11 cellular contexts compared by ENCODE assay signal in genomic region chr2:204967199-204967995, GRCh38.
DNase-seq lines count a peak whose midpoint lies in the region; ATAC-seq, FAIRE-seq and TF ChIP-seq lines count a peak whose summit lies in the region.
"Had no signal": no experiment of that assay in that cellular context is flagged by ENCODE, and none has a peak within 500 bp of the region (broad histone marks: within the 10 kb centered on the region; RNA-seq: fewer than 3 reads in every experiment).

No MANE protein-coding gene starts in this region.

- no peak overlapping the region for H2BK15ac ChIP-seq in mesendoderm (replicated peaks; ENCODE audit: low read depth)

- 69% methylated on average over 7 of the region's 7 CpGs for WGBS in SK-N-SH (ENCODE audit: low lambda C conversion rate)
- no CpG with 5 or more reads among the region's 7 CpGs for WGBS in mesendoderm (ENCODE audit: extremely low coverage, insufficient coverage, low lambda C conversion rate)

- TF ChIP-seq RAD21 in SK-N-SH (IDR thresholded peaks at IDR 0.05; ENCODE audit: low read length), result peak; percentile 29; the same call in 1 of the 2 replicates

- H2BK5ac ChIP-seq in mesendoderm (ENCODE audit: low read length), result no peak overlapping the region

- ATAC-seq in GM18909 (IDR thresholded peaks at IDR 0.05; ENCODE audit: poor library complexity, unreplicated experiment), result no peak
- ATAC-seq: HCT116, upper lobe of right lung had no signal

- no peak overlapping the region for H4K5ac ChIP-seq in mesendoderm (ENCODE audit: low read length)

- no peak overlapping the region for H3K56ac ChIP-seq in mesendoderm (ENCODE audit: low read length)

- peaks cover 3% of the 10 kb centered on the region for H3F3A ChIP-seq in SK-N-SH (replicated peaks; ENCODE audit: insufficient read depth)

- TF ChIP-seq CTCF in BE2C (IDR thresholded peaks at IDR 0.05; ENCODE audit: low read depth, low read length) (0 out of 2 replicates have a peak, but pooled peaks have one; percentile 2), SK-N-SH (IDR thresholded peaks at IDR 0.05) (no peak)

- H3K36me3 ChIP-seq in BE2C, result no peaks in the 10 kb centered on the region
- H3K36me3 ChIP-seq in SK-N-SH (replicated peaks in 1 of 2; ENCODE audit: control insufficient read depth in 1 of 2, insufficient read depth in 2 of 2, low read length in 1 of 2), result no peaks in the 10 kb centered on the region
- no peaks in the 10 kb centered on the region for H3K36me3 ChIP-seq in mesendoderm (ENCODE audit: control insufficient read depth, insufficient read depth, low read length)
- H3K36me3 ChIP-seq: upper lobe of right lung had no signal

- POLR2A ChIA-PET in SK-N-SH (lab: Yijun Ruan, JAX), result interaction anchor here (0.6 kb wide), 2 partner anchors 84 to 1351 kb away, joined by 3 read pairs; no protein-coding TSS in a partner anchor

- no peak overlapping the region for H2BK120ac ChIP-seq in mesendoderm (ENCODE audit: low read depth, low read length)

- no peak overlapping the region for H3K18ac ChIP-seq in mesendoderm (ENCODE audit: low read length)

- no peaks in the 10 kb centered on the region for H3K9me2 ChIP-seq in SK-N-SH

- no peaks in the 10 kb centered on the region for H3K79me1 ChIP-seq in mesendoderm (ENCODE audit: low read length)

- H4K8ac ChIP-seq in mesendoderm (ENCODE audit: low read depth, low read length), result no peak overlapping the region

- H3K27ac ChIP-seq in SK-N-SH (ENCODE audit: low read depth in 2 of 2, low read length in 1 of 2), result peak overlapping the region in 1 of 2 experiments; percentile 85; a peak in 2 of 4 replicates
- H3K27ac ChIP-seq in mesendoderm (ENCODE audit: low read depth, low read length), result no peak overlapping the region
- H3K27ac ChIP-seq: upper lobe of right lung had no signal

- no peak overlapping the region for H3K9ac ChIP-seq in SK-N-SH
- H3K9ac ChIP-seq in mesendoderm (ENCODE audit: low read length), result no peak overlapping the region

- H3K23ac ChIP-seq in mesendoderm (ENCODE audit: low read length), result no peak overlapping the region

- no peaks in the 10 kb centered on the region for H3K79me2 ChIP-seq in SK-N-SH (ENCODE audit: insufficient read depth)
- H3K79me2 ChIP-seq in mesendoderm (ENCODE audit: control insufficient read depth, insufficient read depth, low read length), result no peaks in the 10 kb centered on the region

- H2AK5ac ChIP-seq in mesendoderm (ENCODE audit: low read length), result no peak overlapping the region

- no peaks in the 10 kb centered on the region for H4K20me1 ChIP-seq in SK-N-SH (ENCODE audit: insufficient read depth)

- H3K27me3 ChIP-seq in BE2C (no peaks in the 10 kb centered on the region), SK-N-SH (ENCODE audit: insufficient read depth) (no peaks in the 10 kb centered on the region), mesendoderm (ENCODE audit: insufficient read depth, low read length, poor library complexity) (no peaks in the 10 kb centered on the region)
- H3K27me3 ChIP-seq: upper lobe of right lung had no signal

- no peak overlapping the region for H3K4me2 ChIP-seq in SK-N-SH
- H3K4me2 ChIP-seq in mesendoderm (ENCODE audit: low read length), result no peak overlapping the region

- CTCF ChIA-PET in SK-N-SH (lab: Yijun Ruan, JAX), result interaction anchor here (1.0 to 2.1 kb wide), 2 partner anchors 18 to 96 kb away, joined by 3 to 4 read pairs; no protein-coding TSS in a partner anchor

- no peak overlapping the region for H3K4ac ChIP-seq in mesendoderm (ENCODE audit: low read depth, low read length)

- TF ChIP-seq EP300 in SK-N-SH (IDR thresholded peaks at IDR 0.05; ENCODE audit: borderline replicate concordance in 1 of 2, low read depth in 1 of 2, low read length in 1 of 2), result peak in 1 of 2 experiments; percentile 57; a peak in 1 of 4 replicates

- FAIRE-seq in GM12892 (lab: Jason Lieb, UNC), result no peak
- FAIRE-seq in HTR-8/SVneo (lab: Jason Lieb, UNC), result no peak

- DNase-seq in BE2C (peak; percentile 69), SK-N-SH (peak; percentile 23), activated T-cell treated with anti-CD3 and anti-CD28 coated beads for 48 hours (ENCODE audit: low read depth) (peak; percentile 2), mesendoderm (peak; percentile 24), COLO668 (lab: John Stamatoyannopoulos, UW; ENCODE audit: unreplicated experiment) (no peak), GM12892 (ENCODE audit: insufficient read length) (no peak), HTR-8/SVneo (ENCODE audit: insufficient read length, low spot score) (no peak)
- DNase-seq: upper lobe of right lung had no signal

- no peaks in the 10 kb centered on the region for H3K9me3 ChIP-seq in BE2C
- no peaks in the 10 kb centered on the region for H3K9me3 ChIP-seq in SK-N-SH
- H3K9me3 ChIP-seq: upper lobe of right lung had no signal

- H3K4me3 ChIP-seq in BE2C (ENCODE audit: low read depth, low read length), result no peak overlapping the region; the same call in 1 of the 2 replicates
- no peak overlapping the region for H3K4me3 ChIP-seq in SK-N-SH (ENCODE audit: low read depth in 2 of 2, low read length in 1 of 2)
- no peak overlapping the region for H3K4me3 ChIP-seq in mesendoderm (ENCODE audit: low read length)
- H3K4me3 ChIP-seq: lung, upper lobe of right lung had no signal

- H3K4me1 ChIP-seq in BE2C, result peaks cover 18% of the 10 kb centered on the region
- peaks cover 0 to 14% of the 10 kb centered on the region in 2 experiments; a peak in 2 of 4 replicates for H3K4me1 ChIP-seq in SK-N-SH (ENCODE audit: control insufficient read depth in 1 of 2, insufficient read depth in 2 of 2, low read depth in 1 of 2, low read length in 1 of 2)
- H3K4me1 ChIP-seq in mesendoderm (ENCODE audit: control insufficient read depth, low read depth, low read length), result peaks cover 2% of the 10 kb centered on the region
- H3K4me1 ChIP-seq: upper lobe of right lung had no signal

- no peak for TF ChIP-seq POLR2A in GM12892 (IDR thresholded peaks at IDR 0.05; ENCODE audit: low read depth, low read length)

- H2AFZ ChIP-seq in SK-N-SH (ENCODE audit: low read depth), result no peak overlapping the region

TF ChIP-seq in SK-N-SH, 30 proteins besides CTCF, POLR2A, EP300 and RAD21:
- TF ChIP-seq RXRA (IDR thresholded peaks at IDR 0.05; ENCODE audit: borderline replicate concordance, low read depth) (no peak), RCOR1 (IDR thresholded peaks at IDR 0.05; ENCODE audit: low read length) (peak; percentile 23; the same call in 1 of the 2 replicates), SMC3 (IDR thresholded peaks at IDR 0.05; ENCODE audit: low read depth, low read length) (no peak), RFX5 (IDR thresholded peaks at IDR 0.05; ENCODE audit: low read length) (no peak), ZBTB33 (IDR thresholded peaks at IDR 0.05; ENCODE audit: borderline replicate concordance, low read depth) (no peak), GATA2 (CRISPR knock-in tag; IDR thresholded peaks at IDR 0.05) (peak; percentile 33; the same call in 1 of the 2 replicates)

Comparison
In these comparisons a context has a peak if more than half of its experiments do, and no peak if none do; other contexts are left out.
1. DNase-seq: peak in BE2C (single experiment), SK-N-SH (single experiment), activated T-cell treated with anti-CD3 and anti-CD28 coated beads for 48 hours (single experiment) and mesendoderm (single experiment); none in COLO668 (single experiment), GM12892 (single experiment) and HTR-8/SVneo (single experiment).